Comparison of ENCODE assay signal across 15 cellular contexts in the genomic region with DNA sequence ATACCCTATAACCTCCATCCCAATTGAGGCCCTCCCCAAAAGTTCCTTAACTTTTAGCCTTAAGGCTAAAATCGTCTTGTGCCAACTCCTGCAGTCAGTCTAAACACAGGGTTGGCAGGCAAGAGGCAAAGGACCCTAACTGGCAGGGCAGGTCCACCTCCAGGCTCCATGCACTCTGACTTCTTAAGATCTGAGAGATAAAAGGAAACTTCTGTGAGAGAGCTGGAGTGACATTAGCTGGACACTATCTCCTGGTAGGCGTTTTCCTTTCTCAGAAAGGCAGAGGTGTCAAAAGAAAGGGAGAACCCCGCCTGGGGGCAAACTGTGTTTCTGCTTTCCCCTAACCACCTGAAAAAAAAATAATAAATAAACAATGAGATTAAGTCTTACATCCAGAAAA. TPM values are rescaled to one million over a fixed set of nuclear protein-coding genes. Genes with fewer than 3 reads are reported as not detected.
DNase-seq lines count a peak whose midpoint lies in the region; ATAC-seq and TF ChIP-seq lines count a peak whose summit lies in the region.
"Had no signal": no experiment of that assay in that cellular context is flagged by ENCODE, and none has a peak within 500 bp of the region (broad histone marks: within the 10 kb centered on the region; RNA-seq: fewer than 3 reads in every experiment).

No MANE protein-coding gene starts in this region.

- no peak for TF ChIP-seq POLR2A in prostate gland (IDR thresholded peaks at IDR 0.05)

- TF ChIP-seq CTCF in prostate gland (IDR thresholded peaks at IDR 0.05), result no peak

- H3K27ac Mint-ChIP-seq in T-helper 2 cell treated with Interferon-gamma antibody and Interleukin-4, amounts not matched to agents 5 μg/mL and 100 μg/mL, for 36 hours, result peak overlapping the region; percentile 29
- no peak overlapping the region for H3K27ac Mint-ChIP-seq in activated naive CD8-positive, alpha-beta T cell treated with anti-CD3 and anti-CD28 coated beads, Interleukin-2, amount 10 ng/mL, durations not matched to agents 7 days and 5 days

- peak overlapping the region; percentile 49 for H3K4me3 Mint-ChIP-seq in T-helper 2 cell treated with Interferon-gamma antibody and Interleukin-4, amounts not matched to agents 5 μg/mL and 100 μg/mL, for 36 hours
- H3K4me3 Mint-ChIP-seq in activated naive CD8-positive, alpha-beta T cell treated with anti-CD3 and anti-CD28 coated beads, Interleukin-2, amount 10 ng/mL, durations not matched to agents 7 days and 5 days, result peak overlapping the region; percentile 29

- no peaks in the 10 kb centered on the region for H3K9me3 Mint-ChIP-seq in T-helper 2 cell treated with Interferon-gamma antibody and Interleukin-4, amounts not matched to agents 5 μg/mL and 100 μg/mL, for 36 hours
- no peaks in the 10 kb centered on the region for H3K9me3 Mint-ChIP-seq in activated naive CD8-positive, alpha-beta T cell treated with anti-CD3 and anti-CD28 coated beads, Interleukin-2, amount 10 ng/mL, durations not matched to agents 7 days and 5 days

- no peaks in the 10 kb centered on the region for H3K27me3 Mint-ChIP-seq in T-helper 2 cell treated with Interferon-gamma antibody and Interleukin-4, amounts not matched to agents 5 μg/mL and 100 μg/mL, for 36 hours (ENCODE audit: low read depth)
- H3K27me3 Mint-ChIP-seq in activated naive CD8-positive, alpha-beta T cell treated with anti-CD3 and anti-CD28 coated beads, Interleukin-2, amount 10 ng/mL, durations not matched to agents 7 days and 5 days, result no peaks in the 10 kb centered on the region

- H3K27ac ChIP-seq in KOPT-K1 (ENCODE audit: low read depth, low read length, poor library complexity, severe bottlenecking), result peak overlapping the region; percentile 4
- peak overlapping the region; percentile 12 to 49 for H3K27ac ChIP-seq in prostate gland
- H3K27ac ChIP-seq: 22Rv1, psoas muscle had no signal

- H3K4me1 Mint-ChIP-seq in T-helper 2 cell treated with Interferon-gamma antibody and Interleukin-4, amounts not matched to agents 5 μg/mL and 100 μg/mL, for 36 hours (ENCODE audit: low read depth), result peaks cover 75% of the 10 kb centered on the region
- peaks cover 75% of the 10 kb centered on the region for H3K4me1 Mint-ChIP-seq in activated naive CD8-positive, alpha-beta T cell treated with anti-CD3 and anti-CD28 coated beads, Interleukin-2, amount 10 ng/mL, durations not matched to agents 7 days and 5 days

- peaks cover 12% of the 10 kb centered on the region; the same call in 1 of the 2 replicates for H3K36me3 ChIP-seq in KOPT-K1 (ENCODE audit: insufficient read depth, low read length)
- H3K36me3 ChIP-seq in prostate gland, result no peaks in the 10 kb centered on the region

- POLR2A ChIA-PET in activated naive CD8-positive, alpha-beta T cell treated with anti-CD3 and anti-CD28 coated beads, Interleukin-2, amount 10 ng/mL, durations not matched to agents 7 days and 5 days (lab: Charles Lee), result no interaction called here

- peaks cover 40% of the 10 kb centered on the region for H3K36me3 Mint-ChIP-seq in T-helper 2 cell treated with Interferon-gamma antibody and Interleukin-4, amounts not matched to agents 5 μg/mL and 100 μg/mL, for 36 hours (ENCODE audit: low read depth)
- peaks cover 26% of the 10 kb centered on the region for H3K36me3 Mint-ChIP-seq in activated naive CD8-positive, alpha-beta T cell treated with anti-CD3 and anti-CD28 coated beads, Interleukin-2, amount 10 ng/mL, durations not matched to agents 7 days and 5 days

- no peaks in the 10 kb centered on the region for H3K27me3 ChIP-seq in prostate gland (replicated peaks; ENCODE audit: insufficient read depth)

- DNase-seq in T-helper 2 cell treated with Interferon-gamma antibody and Interleukin-4, amounts not matched to agents 5 μg/mL and 100 μg/mL, for 36 hours (ENCODE audit: low spot score), result no peak
- DNase-seq in T-helper 2 cell, result no peak
- no peak for DNase-seq in activated naive CD8-positive, alpha-beta T cell treated with anti-CD3 and anti-CD28 coated beads, Interleukin-2, amount 10 ng/mL, durations not matched to agents 7 days and 5 days
- no peak for DNase-seq in prostate gland (ENCODE audit: low spot score)
- no peak for DNase-seq in central memory CD4-positive, alpha-beta T cell
- no peak for DNase-seq in cardiac septum (ENCODE audit: low spot score)
- no peak for DNase-seq in NCI-H446 (lab: John Stamatoyannopoulos, UW)
- DNase-seq: dermis blood vessel endothelial cell, left colon, NCI-H1417 treated with DMSO at 0.1 percent for 48 hours, OCI-M1, psoas muscle, SK-N-SH had no signal

- H3K4me3 ChIP-seq in prostate gland, result no peak overlapping the region
- H3K4me3 ChIP-seq: psoas muscle had no signal

- H3K9me3 ChIP-seq in KOPT-K1 (ENCODE audit: insufficient read depth, low read length, poor library complexity, severe bottlenecking), result no peaks in the 10 kb centered on the region
- H3K9me3 ChIP-seq in prostate gland, result no peaks in the 10 kb centered on the region
- H3K9me3 ChIP-seq: psoas muscle, SK-N-SH had no signal

- intact Hi-C loops in prostate gland (cut with DNase I), result loop anchor here (5.0 kb wide), 1 partner anchor 126 kb away; no protein-coding TSS in a partner anchor
- intact Hi-C loops in cardiac septum (cut with DNase I), result no loop called here

- no peak for ATAC-seq in activated naive CD8-positive, alpha-beta T cell treated with anti-CD3 and anti-CD28 coated beads, Interleukin-2, amount 10 ng/mL, durations not matched to agents 7 days and 5 days (ENCODE audit: low read depth)
- ATAC-seq: left colon, psoas muscle had no signal

- WGBS in prostate gland, result 30% methylated on average over 3 of the region's 3 CpGs

- peaks cover 30% of the 10 kb centered on the region for H3K4me1 ChIP-seq in prostate gland (replicated peaks)

RNA-seq across cellular contexts. Expression of a gene that starts 3.6 kb away (rescaled TPM):
- 10 to 100 TPM; 37.0 to 37.8 TPM for total RNA-seq in activated naive CD8-positive, alpha-beta T cell treated with anti-CD3 and anti-CD28 coated beads, Interleukin-2, amount 10 ng/mL, durations not matched to agents 7 days and 5 days
- total RNA-seq in prostate gland (10 to 100 TPM; 30.4 to 46.4 TPM), cardiac septum (17.5 TPM)

RNA-seq across cellular contexts. Expression of a gene that starts 29.0 kb away (rescaled TPM):
- 10 to 100 TPM; 27.2 to 28.2 TPM for total RNA-seq in activated naive CD8-positive, alpha-beta T cell treated with anti-CD3 and anti-CD28 coated beads, Interleukin-2, amount 10 ng/mL, durations not matched to agents 7 days and 5 days
- total RNA-seq in prostate gland (100 to 1,000 TPM in 1 of 2 donors, 10 to 100 TPM in 1; 66.9 to 100 TPM), cardiac septum (51.6 TPM)

RNA-seq across cellular contexts. Expression of a gene that starts 46.8 kb away (rescaled TPM):
- total RNA-seq in activated naive CD8-positive, alpha-beta T cell treated with anti-CD3 and anti-CD28 coated beads, Interleukin-2, amount 10 ng/mL, durations not matched to agents 7 days and 5 days, result 100 to 1,000 TPM; 121 TPM
- total RNA-seq in prostate gland, result 10 to 100 TPM; 23.6 to 55.3 TPM
- 26.0 TPM for total RNA-seq in cardiac septum
